ENCODE assay signal across 8 cellular contexts in genomic region chr13:110412132-110412912, GRCh38.
DNase-seq lines count a peak whose midpoint lies in the region; ATAC-seq, FAIRE-seq and TF ChIP-seq lines count a peak whose summit lies in the region.

No MANE protein-coding gene starts in this region.

- H3K4me3 Mint-ChIP-seq in neural crest cell, result no peak overlapping the region

- no peak overlapping the region for H2AFZ ChIP-seq in OCI-LY7 (ENCODE audit: low read length)

- BruUV-seq in OCI-LY7 (replicated peaks; lab: Mats Ljungman, UMichigan), result no TSS peak

- H3K36me3 Mint-ChIP-seq in neural crest cell (ENCODE audit: low read depth), result peaks cover 14% of the 10 kb centered on the region

- H3K27ac ChIP-seq in OCI-LY7 (ENCODE audit: low read depth, low read length, poor library complexity, severe bottlenecking) (no peak overlapping the region), stomach (peak overlapping the region; percentile 51 to 92 (median 83))

- no peaks in the 10 kb centered on the region for H3K27me3 ChIP-seq in stomach

- H4K20me1 ChIP-seq in OCI-LY7 (ENCODE audit: insufficient read depth, low read length), result no peaks in the 10 kb centered on the region

- no peak overlapping the region for H3K27ac Mint-ChIP-seq in neural crest cell (ENCODE audit: unreplicated experiment)

- FAIRE-seq in D721Med (lab: Jason Lieb, UNC), result no peak

- no peaks in the 10 kb centered on the region for H3K9me2 ChIP-seq in OCI-LY7 (ENCODE audit: insufficient read depth, low read length)

- H3K4me1 Mint-ChIP-seq in neural crest cell, result peaks cover 15% of the 10 kb centered on the region

- WGBS in stomach, 5 donors, result 31 to 37% (median 35%) methylated on average over 16 of the region's 16 CpGs

- peak; percentile 94 for TF ChIP-seq EP300 in stomach (IDR thresholded peaks at IDR 0.05)

- DNase-seq in D721Med (ENCODE audit: insufficient read length, low spot score) (peak; percentile 60), OCI-LY7 (ENCODE audit: low spot score) (peak; percentile 27), fibroblast of the conjunctiva (ENCODE audit: low read depth) (peak; percentile 98), neural crest cell (ENCODE audit: low read depth, low spot score) (peak; percentile 74), stomach (peak; percentile 74)
- DNase-seq in activated T-helper 1 cell treated with anti-CD3 and anti-CD28 coated beads, Interleukin-2, amount 50 U/mL, for 16 hours (ENCODE audit: low read depth in 1 of 2, low spot score in 1 of 2), result peak; percentile 20 to 24

- H3K79me2 ChIP-seq in OCI-LY7 (ENCODE audit: insufficient read depth, low read depth, low read length), result no peaks in the 10 kb centered on the region

- POLR2A ChIA-PET in OCI-LY7 (lab: Charles Lee), result no interaction called here

- TF ChIP-seq CTCF in D721Med (IDR thresholded peaks at IDR 0.05; ENCODE audit: insufficient read depth, missing control alignments) (peak; percentile 91), OCI-LY7 (conservative IDR thresholded peaks at IDR 0.05; ENCODE audit: low read length) (peak; percentile 76), neural crest cell (conservative IDR thresholded peaks at IDR 0.05) (peak; percentile 91), stomach (IDR thresholded peaks at IDR 0.05) (peak in 5 of 7 experiments; percentile 83 to 96 (median 88))

- H3K27me3 Mint-ChIP-seq in neural crest cell (ENCODE audit: low read depth), result no peaks in the 10 kb centered on the region

- H3K36me3 ChIP-seq in OCI-LY7 (ENCODE audit: insufficient read depth, low read length), result no peaks in the 10 kb centered on the region
- no peaks in the 10 kb centered on the region for H3K36me3 ChIP-seq in stomach

- H3K4me3 ChIP-seq in OCI-LY7 (ENCODE audit: low read depth, low read length, poor library complexity, severe bottlenecking) (no peak overlapping the region), stomach (no peak overlapping the region)

- ATAC-seq in GM19463 (IDR thresholded peaks at IDR 0.05; ENCODE audit: unreplicated experiment) (peak; percentile 82), HG03565 (IDR thresholded peaks at IDR 0.05; ENCODE audit: unreplicated experiment) (peak; percentile 96)

- intact Hi-C loops in OCI-LY7 (cut with micrococcal nuclease; ENCODE audit: unreplicated experiment), result loop anchor here (2.0 kb wide), 1 partner anchor 190 kb away; no protein-coding TSS in a partner anchor
- intact Hi-C loops in stomach (cut with DNase I; ENCODE audit: low total_unique reads), result loop anchor here (5.0 kb wide), 1 partner anchor 190 kb away; no protein-coding TSS in a partner anchor

- CTCF ChIA-PET in OCI-LY7 (lab: Charles Lee; ENCODE audit: unreplicated experiment), result interaction anchor here (0.6 kb wide), 1 partner anchor 10 kb away, joined by 3 read pairs; no protein-coding TSS in a partner anchor

- TF ChIP-seq POLR2A in stomach (IDR thresholded peaks at IDR 0.05), result no peak

- H3K9me3 ChIP-seq in OCI-LY7 (ENCODE audit: low read length) (no peaks in the 10 kb centered on the region), stomach (no peaks in the 10 kb centered on the region)

- H3K4me1 ChIP-seq in OCI-LY7 (ENCODE audit: insufficient read depth, low read length, poor library complexity, severe bottlenecking) (no peaks in the 10 kb centered on the region), stomach (peaks cover 6 to 72% (median 39%) of the 10 kb centered on the region in 4 donors)

- no peaks in the 10 kb centered on the region for H3K9me3 Mint-ChIP-seq in neural crest cell

- H3K4me2 ChIP-seq in OCI-LY7 (ENCODE audit: low read length), result no peak overlapping the region

Comparison
In these comparisons a context has a peak if more than half of its experiments do, and no peak if none do; other contexts are left out.
1. DNase-seq: peak in every context shown above with its lines; median percentile 98 in fibroblast of the conjunctiva; 74 in neural crest cell; 74 in stomach; 60 in D721Med; 27 in OCI-LY7; 22 in activated T-helper 1 cell treated with anti-CD3 and anti-CD28 coated beads, Interleukin-2, amount 50 U/mL, for 16 hours.